1 cellular context compared by ENCODE assay signal in the genomic region with DNA sequence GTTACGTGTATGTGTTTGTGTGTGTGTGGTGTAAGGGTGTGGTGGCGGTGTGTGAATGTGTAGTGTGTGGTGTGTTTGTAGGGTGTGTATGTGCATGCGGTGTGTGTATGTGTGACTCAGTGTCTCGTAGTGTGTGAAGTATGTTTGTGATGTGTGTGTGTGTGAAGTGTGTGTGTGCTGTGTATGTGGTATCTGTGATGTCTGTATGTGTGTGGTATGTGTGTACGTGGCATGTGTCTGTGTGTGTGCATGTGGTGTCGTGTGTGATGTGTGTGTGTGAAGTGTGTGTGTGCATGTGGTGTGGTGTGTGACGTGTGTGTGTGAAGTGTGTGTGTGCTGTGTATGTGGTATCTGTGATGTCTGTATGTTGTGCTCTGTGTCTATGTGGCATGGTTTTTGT.
TF ChIP-seq lines count a peak whose summit lies in the region.

No MANE protein-coding gene starts in this region.

TF ChIP-seq in GM12878, 131 proteins besides CTCF, POLR2A, EP300 and RAD21 (continued from another document):
- TF ChIP-seq ZNF687 (IDR thresholded peaks at IDR 0.05) (no peak), TARDBP (IDR thresholded peaks at IDR 0.05; ENCODE audit: borderline replicate concordance) (no peak), SIN3A (IDR thresholded peaks at IDR 0.05; ENCODE audit: low read depth, low read length) (no peak), NR2C2 (IDR thresholded peaks at IDR 0.05; ENCODE audit: borderline replicate concordance, control insufficient read depth, insufficient read length, low read depth) (no peak), POU2F2 (IDR thresholded peaks at IDR 0.05; ENCODE audit: borderline replicate concordance, low read depth, low read length) (no peak), SRF (IDR thresholded peaks at IDR 0.05; ENCODE audit: low read depth in 2 of 2, low read length in 2 of 2) (no peak), CHD1 (IDR thresholded peaks at IDR 0.05; ENCODE audit: low read depth, low read length) (no peak), WRNIP1 (IDR thresholded peaks at IDR 0.05; ENCODE audit: borderline replicate concordance, low read depth, low read length) (no peak), ATF7 (IDR thresholded peaks at IDR 0.05; ENCODE audit: low read depth) (no peak)
- TF ChIP-seq, protein P1, sequence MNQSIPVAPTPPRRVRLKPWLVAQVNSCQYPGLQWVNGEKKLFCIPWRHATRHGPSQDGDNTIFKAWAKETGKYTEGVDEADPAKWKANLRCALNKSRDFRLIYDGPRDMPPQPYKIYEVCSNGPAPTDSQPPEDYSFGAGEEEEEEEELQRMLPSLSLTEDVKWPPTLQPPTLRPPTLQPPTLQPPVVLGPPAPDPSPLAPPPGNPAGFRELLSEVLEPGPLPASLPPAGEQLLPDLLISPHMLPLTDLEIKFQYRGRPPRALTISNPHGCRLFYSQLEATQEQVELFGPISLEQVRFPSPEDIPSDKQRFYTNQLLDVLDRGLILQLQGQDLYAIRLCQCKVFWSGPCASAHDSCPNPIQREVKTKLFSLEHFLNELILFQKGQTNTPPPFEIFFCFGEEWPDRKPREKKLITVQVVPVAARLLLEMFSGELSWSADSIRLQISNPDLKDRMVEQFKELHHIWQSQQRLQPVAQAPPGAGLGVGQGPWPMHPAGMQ (IDR thresholded peaks at IDR 0.05; ENCODE audit: borderline replicate concordance), result no peak
- TF ChIP-seq, protein P2, sequence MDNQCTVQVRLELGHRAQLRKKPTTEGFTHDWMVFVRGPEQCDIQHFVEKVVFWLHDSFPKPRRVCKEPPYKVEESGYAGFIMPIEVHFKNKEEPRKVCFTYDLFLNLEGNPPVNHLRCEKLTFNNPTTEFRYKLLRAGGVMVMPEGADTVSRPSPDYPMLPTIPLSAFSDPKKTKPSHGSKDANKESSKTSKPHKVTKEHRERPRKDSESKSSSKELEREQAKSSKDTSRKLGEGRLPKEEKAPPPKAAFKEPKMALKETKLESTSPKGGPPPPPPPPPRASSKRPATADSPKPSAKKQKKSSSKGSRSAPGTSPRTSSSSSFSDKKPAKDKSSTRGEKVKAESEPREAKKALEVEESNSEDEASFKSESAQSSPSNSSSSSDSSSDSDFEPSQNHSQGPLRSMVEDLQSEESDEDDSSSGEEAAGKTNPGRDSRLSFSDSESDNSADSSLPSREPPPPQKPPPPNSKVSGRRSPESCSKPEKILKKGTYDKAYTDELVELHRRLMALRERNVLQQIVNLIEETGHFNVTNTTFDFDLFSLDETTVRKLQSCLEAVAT (IDR thresholded peaks at IDR 0.05), result no peak
